Comparison of ENCODE assay signal across 10 cellular contexts in the genomic region with DNA sequence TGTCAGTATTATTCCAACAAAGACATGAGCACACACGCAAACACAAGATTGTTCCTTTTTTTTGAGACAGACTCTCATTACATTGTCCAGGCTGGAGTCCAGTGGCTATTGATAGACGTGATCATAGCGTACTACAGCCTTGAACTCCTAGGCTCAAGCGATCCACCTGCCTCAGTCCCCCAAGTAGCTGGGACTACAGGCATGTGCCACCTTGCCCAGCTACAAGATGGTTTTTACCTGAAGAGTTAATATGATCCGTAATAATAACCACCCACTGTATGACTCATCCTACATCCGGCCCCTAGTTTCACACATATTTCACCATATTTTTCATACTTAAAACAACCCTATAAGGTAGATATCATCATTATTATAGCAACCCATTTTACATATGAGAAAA. TPM values are rescaled to one million over a fixed set of nuclear protein-coding genes. Genes with fewer than 3 reads are reported as not detected.
A peak's percentile ranks its signal among the peaks of the same experiment; 100 is the strongest.
DNase-seq lines count a peak whose midpoint lies in the region; ATAC-seq and TF ChIP-seq lines count a peak whose summit lies in the region.
"Had no signal": no experiment of that assay in that cellular context is flagged by ENCODE, and none has a peak within 500 bp of the region (broad histone marks: within the 10 kb centered on the region; RNA-seq: fewer than 3 reads in every experiment).

No MANE protein-coding gene starts in this region.

- H3K9me3 Mint-ChIP-seq in WTC11, result peaks cover 11% of the 10 kb centered on the region

- POLR2A ChIA-PET in WTC11 (lab: Charles Lee), result no interaction called here

- peak overlapping the region; percentile 22 for H3K27ac Mint-ChIP-seq in WTC11

- ATAC-seq in GM18868 (IDR thresholded peaks at IDR 0.05; ENCODE audit: unreplicated experiment) (peak; percentile 77), HG03378 (IDR thresholded peaks at IDR 0.05; ENCODE audit: unreplicated experiment) (peak; percentile 68), WTC11 (no peak)

- no peak for DNase-seq in WTC11 (ENCODE audit: low spot score)
- DNase-seq in lung microvascular endothelial cell (ENCODE audit: low read depth in 2 of 2), result peak; percentile 48 to 49
- DNase-seq in OCI-M2 (lab: John Stamatoyannopoulos, UW; ENCODE audit: unreplicated experiment), result no peak
- DNase-seq in NCI-H146 treated with DMSO at 0.1 percent for 48 hours (lab: John Stamatoyannopoulos, UW; ENCODE audit: unreplicated experiment), result no peak
- no peak for DNase-seq in ureter (ENCODE audit: low spot score)
- no peak for DNase-seq in medulla oblongata (ENCODE audit: extremely low spot score)
- DNase-seq: effector memory CD4-positive, alpha-beta T cell; MM.1S had no signal

- H3K36me3 Mint-ChIP-seq in WTC11, result peaks cover 20% of the 10 kb centered on the region

- CTCF ChIA-PET in WTC11 (lab: Charles Lee), result no interaction called here

- no peak overlapping the region for H3K4me3 Mint-ChIP-seq in WTC11

- no peaks in the 10 kb centered on the region for H3K27me3 Mint-ChIP-seq in WTC11 (ENCODE audit: low read depth)

- TF ChIP-seq CTCF in WTC11 (IDR thresholded peaks at IDR 0.05), result no peak

- H3K4me1 Mint-ChIP-seq in WTC11, result peaks cover 57% of the 10 kb centered on the region

TF ChIP-seq in WTC11, 78 proteins besides CTCF, POLR2A, EP300 and RAD21:
- TF ChIP-seq, protein P1, sequence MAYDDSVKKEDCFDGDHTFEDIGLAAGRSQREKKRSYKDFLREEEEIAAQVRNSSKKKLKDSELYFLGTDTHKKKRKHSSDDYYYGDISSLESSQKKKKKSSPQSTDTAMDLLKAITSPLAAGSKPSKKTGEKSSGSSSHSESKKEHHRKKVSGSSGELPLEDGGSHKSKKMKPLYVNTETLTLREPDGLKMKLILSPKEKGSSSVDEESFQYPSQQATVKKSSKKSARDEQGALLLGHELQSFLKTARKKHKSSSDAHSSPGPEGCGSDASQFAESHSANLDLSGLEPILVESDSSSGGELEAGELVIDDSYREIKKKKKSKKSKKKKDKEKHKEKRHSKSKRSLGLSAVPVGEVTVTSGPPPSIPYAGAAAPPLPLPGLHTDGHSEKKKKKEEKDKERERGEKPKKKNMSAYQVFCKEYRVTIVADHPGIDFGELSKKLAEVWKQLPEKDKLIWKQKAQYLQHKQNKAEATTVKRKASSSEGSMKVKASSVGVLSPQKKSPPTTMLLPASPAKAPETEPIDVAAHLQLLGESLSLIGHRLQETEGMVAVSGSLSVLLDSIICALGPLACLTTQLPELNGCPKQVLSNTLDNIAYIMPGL (CRISPR knock-in tag; IDR thresholded peaks at IDR 0.05), result no peak
- TF ChIP-seq, protein P2, sequence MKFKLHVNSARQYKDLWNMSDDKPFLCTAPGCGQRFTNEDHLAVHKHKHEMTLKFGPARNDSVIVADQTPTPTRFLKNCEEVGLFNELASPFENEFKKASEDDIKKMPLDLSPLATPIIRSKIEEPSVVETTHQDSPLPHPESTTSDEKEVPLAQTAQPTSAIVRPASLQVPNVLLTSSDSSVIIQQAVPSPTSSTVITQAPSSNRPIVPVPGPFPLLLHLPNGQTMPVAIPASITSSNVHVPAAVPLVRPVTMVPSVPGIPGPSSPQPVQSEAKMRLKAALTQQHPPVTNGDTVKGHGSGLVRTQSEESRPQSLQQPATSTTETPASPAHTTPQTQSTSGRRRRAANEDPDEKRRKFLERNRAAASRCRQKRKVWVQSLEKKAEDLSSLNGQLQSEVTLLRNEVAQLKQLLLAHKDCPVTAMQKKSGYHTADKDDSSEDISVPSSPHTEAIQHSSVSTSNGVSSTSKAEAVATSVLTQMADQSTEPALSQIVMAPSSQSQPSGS (CRISPR knock-in tag; IDR thresholded peaks at IDR 0.05; ENCODE audit: borderline replicate concordance, low read depth), result no peak
- TF ChIP-seq, protein P3, sequence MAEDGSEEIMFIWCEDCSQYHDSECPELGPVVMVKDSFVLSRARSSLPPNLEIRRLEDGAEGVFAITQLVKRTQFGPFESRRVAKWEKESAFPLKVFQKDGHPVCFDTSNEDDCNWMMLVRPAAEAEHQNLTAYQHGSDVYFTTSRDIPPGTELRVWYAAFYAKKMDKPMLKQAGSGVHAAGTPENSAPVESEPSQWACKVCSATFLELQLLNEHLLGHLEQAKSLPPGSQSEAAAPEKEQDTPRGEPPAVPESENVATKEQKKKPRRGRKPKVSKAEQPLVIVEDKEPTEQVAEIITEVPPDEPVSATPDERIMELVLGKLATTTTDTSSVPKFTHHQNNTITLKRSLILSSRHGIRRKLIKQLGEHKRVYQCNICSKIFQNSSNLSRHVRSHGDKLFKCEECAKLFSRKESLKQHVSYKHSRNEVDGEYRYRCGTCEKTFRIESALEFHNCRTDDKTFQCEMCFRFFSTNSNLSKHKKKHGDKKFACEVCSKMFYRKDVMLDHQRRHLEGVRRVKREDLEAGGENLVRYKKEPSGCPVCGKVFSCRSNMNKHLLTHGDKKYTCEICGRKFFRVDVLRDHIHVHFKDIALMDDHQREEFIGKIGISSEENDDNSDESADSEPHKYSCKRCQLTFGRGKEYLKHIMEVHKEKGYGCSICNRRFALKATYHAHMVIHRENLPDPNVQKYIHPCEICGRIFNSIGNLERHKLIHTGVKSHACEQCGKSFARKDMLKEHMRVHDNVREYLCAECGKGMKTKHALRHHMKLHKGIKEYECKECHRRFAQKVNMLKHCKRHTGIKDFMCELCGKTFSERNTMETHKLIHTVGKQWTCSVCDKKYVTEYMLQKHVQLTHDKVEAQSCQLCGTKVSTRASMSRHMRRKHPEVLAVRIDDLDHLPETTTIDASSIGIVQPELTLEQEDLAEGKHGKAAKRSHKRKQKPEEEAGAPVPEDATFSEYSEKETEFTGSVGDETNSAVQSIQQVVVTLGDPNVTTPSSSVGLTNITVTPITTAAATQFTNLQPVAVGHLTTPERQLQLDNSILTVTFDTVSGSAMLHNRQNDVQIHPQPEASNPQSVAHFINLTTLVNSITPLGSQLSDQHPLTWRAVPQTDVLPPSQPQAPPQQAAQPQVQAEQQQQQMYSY (CRISPR knock-in tag; IDR thresholded peaks at IDR 0.05), result no peak
- TF ChIP-seq, protein P4, sequence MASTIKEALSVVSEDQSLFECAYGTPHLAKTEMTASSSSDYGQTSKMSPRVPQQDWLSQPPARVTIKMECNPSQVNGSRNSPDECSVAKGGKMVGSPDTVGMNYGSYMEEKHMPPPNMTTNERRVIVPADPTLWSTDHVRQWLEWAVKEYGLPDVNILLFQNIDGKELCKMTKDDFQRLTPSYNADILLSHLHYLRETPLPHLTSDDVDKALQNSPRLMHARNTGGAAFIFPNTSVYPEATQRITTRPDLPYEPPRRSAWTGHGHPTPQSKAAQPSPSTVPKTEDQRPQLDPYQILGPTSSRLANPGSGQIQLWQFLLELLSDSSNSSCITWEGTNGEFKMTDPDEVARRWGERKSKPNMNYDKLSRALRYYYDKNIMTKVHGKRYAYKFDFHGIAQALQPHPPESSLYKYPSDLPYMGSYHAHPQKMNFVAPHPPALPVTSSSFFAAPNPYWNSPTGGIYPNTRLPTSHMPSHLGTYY (CRISPR knock-in tag; IDR thresholded peaks at IDR 0.05), result no peak
- TF ChIP-seq CBFB (CRISPR knock-in tag; IDR thresholded peaks at IDR 0.05; ENCODE audit: low read depth), result no peak
- no peak for TF ChIP-seq GTF2I (CRISPR knock-in tag; conservative IDR thresholded peaks at IDR 0.05)
- TF ChIP-seq NR1H2 (CRISPR knock-in tag; IDR thresholded peaks at IDR 0.05), result no peak
- no peak for TF ChIP-seq ZNF138 (CRISPR knock-in tag; conservative IDR thresholded peaks at IDR 0.05)
- TF ChIP-seq, protein P5, sequence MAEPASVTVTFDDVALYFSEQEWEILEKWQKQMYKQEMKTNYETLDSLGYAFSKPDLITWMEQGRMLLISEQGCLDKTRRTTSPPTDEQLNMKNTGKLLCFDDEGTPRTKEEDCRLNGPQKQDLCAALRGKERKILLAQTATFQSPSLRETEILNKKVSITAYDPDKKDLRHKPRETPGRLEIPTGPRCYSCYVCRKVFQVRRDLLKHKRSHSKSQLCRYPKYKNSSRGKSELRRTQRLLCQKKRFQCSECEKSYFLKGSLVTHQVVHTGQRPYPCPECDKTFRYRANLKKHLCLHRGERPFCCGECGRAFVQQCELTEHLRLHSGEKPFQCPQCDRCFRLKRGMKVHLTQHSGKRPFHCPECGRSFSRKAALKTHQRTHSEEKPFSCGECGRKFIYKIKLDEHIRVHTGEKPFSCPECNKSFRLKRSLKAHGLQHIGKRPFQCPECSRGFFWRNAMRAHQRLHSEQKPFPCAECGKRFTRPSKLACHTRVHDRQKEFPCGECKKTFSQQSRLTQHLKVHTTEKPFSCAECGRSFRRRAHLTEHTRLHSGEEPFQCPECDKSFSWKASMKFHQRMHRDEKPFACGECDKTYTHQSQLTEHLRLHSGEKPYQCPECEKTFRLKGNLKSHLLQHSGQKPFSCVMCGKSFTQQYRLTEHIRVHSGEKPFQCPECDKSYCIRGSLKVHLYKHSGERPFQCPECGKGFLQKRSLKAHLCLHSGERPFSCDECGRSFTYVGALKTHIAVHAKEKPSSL (CRISPR knock-in tag; conservative IDR thresholded peaks at IDR 0.05), result no peak
- TF ChIP-seq ZNF317 (CRISPR knock-in tag; IDR thresholded peaks at IDR 0.05; ENCODE audit: borderline replicate concordance, low read depth), result no peak
- TF ChIP-seq, protein P6, sequence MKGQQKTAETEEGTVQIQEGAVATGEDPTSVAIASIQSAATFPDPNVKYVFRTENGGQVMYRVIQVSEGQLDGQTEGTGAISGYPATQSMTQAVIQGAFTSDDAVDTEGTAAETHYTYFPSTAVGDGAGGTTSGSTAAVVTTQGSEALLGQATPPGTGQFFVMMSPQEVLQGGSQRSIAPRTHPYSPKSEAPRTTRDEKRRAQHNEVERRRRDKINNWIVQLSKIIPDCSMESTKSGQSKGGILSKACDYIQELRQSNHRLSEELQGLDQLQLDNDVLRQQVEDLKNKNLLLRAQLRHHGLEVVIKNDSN (CRISPR knock-in tag; IDR thresholded peaks at IDR 0.05), result no peak

RNA-seq across cellular contexts. Expression of a gene that starts 26.8 kb away (rescaled TPM):
- 239 to 267 TPM (median 240 TPM) in 3 replicates for total RNA-seq in WTC11 (2021)
- 68.3 and 124 TPM in 2 replicates for total RNA-seq in lung microvascular endothelial cell
- 19.3 TPM for total RNA-seq in ureter

Comparison
In these comparisons a context has a peak if more than half of its experiments do, and no peak if none do; other contexts are left out.
1. DNase-seq: peak in lung microvascular endothelial cell (2 of 2); none in WTC11 (single experiment), OCI-M2 (single experiment), NCI-H146 treated with DMSO at 0.1 percent for 48 hours (single experiment), ureter (single experiment) and medulla oblongata (single experiment).